In genomic region chr9:128456613-128457061, GRCh38 we compare ENCODE assay signal across 8 cellular contexts. TPM values are rescaled to one million over a fixed set of nuclear protein-coding genes. Genes with fewer than 3 reads are reported as not detected.
DNase-seq lines count a peak whose midpoint lies in the region; ATAC-seq and TF ChIP-seq lines count a peak whose summit lies in the region.

No MANE protein-coding gene starts in this region.

- peak overlapping the region; percentile 85 for H3K4me3 Mint-ChIP-seq in WTC11

- peaks cover 82% of the 10 kb centered on the region for H3K27me3 Mint-ChIP-seq in WTC11 (ENCODE audit: low read depth)

- H3K27ac Mint-ChIP-seq in WTC11 = no peak overlapping the region; the same call in 1 of the 2 replicates

- peak overlapping the region; percentile 93 for H3K27ac ChIP-seq in 22Rv1

- H3K9me3 Mint-ChIP-seq in WTC11 = no peaks in the 10 kb centered on the region

- peaks cover 24% of the 10 kb centered on the region for H3K36me3 Mint-ChIP-seq in WTC11

- 0 out of 2 replicates have a peak, but pooled peaks have one; percentile 15 for TF ChIP-seq CTCF in 22Rv1 (IDR thresholded peaks at IDR 0.05)
- TF ChIP-seq CTCF in WTC11 (IDR thresholded peaks at IDR 0.05) = no peak
- no peak for TF ChIP-seq CTCF in cardiac fibroblast (IDR thresholded peaks at IDR 0.05; ENCODE audit: low read depth, low read length)

- H3K4me3 ChIP-seq in cardiac fibroblast (replicated peaks in 1 of 2; ENCODE audit: low read depth in 2 of 2, low read length in 2 of 2) = peak overlapping the region; percentile 86 to 95

- POLR2A ChIA-PET in WTC11 (lab: Charles Lee) = interaction anchor here (0.6 kb wide), 1 partner anchor 73 kb away, joined by 3 read pairs; no protein-coding TSS in a partner anchor

- ATAC-seq in GM18517 (IDR thresholded peaks at IDR 0.05; ENCODE audit: unreplicated experiment) (peak; percentile 55), HG03045 (IDR thresholded peaks at IDR 0.05; ENCODE audit: unreplicated experiment) (peak; percentile 62), WTC11 (peak; percentile 50)

- peak; percentile 21 for DNase-seq in NCI-H2107 treated with DMSO at 0.1 percent for 48 hours (lab: John Stamatoyannopoulos, UW; ENCODE audit: unreplicated experiment)
- peak; percentile 68 for DNase-seq in WTC11 (ENCODE audit: low spot score)
- DNase-seq in cardiac fibroblast (ENCODE audit: low read depth in 2 of 2) = peak; percentile 74 to 78
- DNase-seq in islet precursor cell = peak; percentile 80
- DNase-seq in stimulated activated CD4-positive, alpha-beta T cell treated with anti-CD3 and anti-CD28 coated beads, Interleukin-12 subunit alpha, Interleukin-12 subunit beta, amount 100 ng/mL, for 48 hours (ENCODE audit: low read depth in 2 of 3, low spot score in 1 of 3) = peak; percentile 40 to 70 (median 59)

- H3K4me1 Mint-ChIP-seq in WTC11 = peaks cover 14% of the 10 kb centered on the region

- CTCF ChIA-PET in WTC11 (lab: Charles Lee) = interaction anchor here (0.9 kb wide), 1 partner anchor 18 kb away, joined by 6 read pairs; no protein-coding TSS in a partner anchor

TF ChIP-seq in WTC11, 78 proteins besides CTCF, POLR2A, EP300 and RAD21:
- TF ChIP-seq NFYB (CRISPR knock-in tag; conservative IDR thresholded peaks at IDR 0.05; ENCODE audit: low read depth) = peak; percentile 49; the same call in 1 of the 2 replicates
- 0 out of 2 replicates have a peak, but pooled peaks have one; percentile 0 for TF ChIP-seq SP1 (CRISPR knock-in tag; conservative IDR thresholded peaks at IDR 0.05)
- TF ChIP-seq PREB (CRISPR knock-in tag; IDR thresholded peaks at IDR 0.05; ENCODE audit: borderline replicate concordance) = no peak
TF ChIP-seq in WTC11: peak in this region for 2.

RNA-seq across cellular contexts. Expression of gene ODF2, which starts 0.8 kb away (rescaled TPM):
- total RNA-seq in WTC11 (2021) = 29.3 to 31.9 TPM (median 29.9 TPM) in 3 replicates

RNA-seq across cellular contexts. Expression of gene CERCAM, which starts 36.0 kb away (rescaled TPM):
- total RNA-seq in WTC11 (2021) = 13.7 to 15.9 TPM (median 15.2 TPM) in 3 replicates

RNA-seq across cellular contexts. Expression of gene GLE1, which starts 47.9 kb away (rescaled TPM):
- total RNA-seq in WTC11 (2021) = 19.0 to 19.7 TPM (median 19.3 TPM) in 3 replicates

Comparison
In these comparisons a context has a peak if more than half of its experiments do, and no peak if none do; other contexts are left out.
1. Peak in every context shown above with its lines: DNase-seq, ATAC-seq, H3K4me3 ChIP-seq and H3K27ac ChIP-seq.
2. DNase-seq: peak in every context shown above with its lines; median percentile 80 in islet precursor cell; 76 in cardiac fibroblast; 68 in WTC11; 59 in stimulated activated CD4-positive, alpha-beta T cell treated with anti-CD3 and anti-CD28 coated beads, Interleukin-12 subunit alpha, Interleukin-12 subunit beta, amount 100 ng/mL, for 48 hours; 21 in NCI-H2107 treated with DMSO at 0.1 percent for 48 hours.